Comparison of ENCODE assay signal across 12 cellular contexts in genomic region chr4:1992468-1993168, GRCh38. TPM values are rescaled to one million over a fixed set of nuclear protein-coding genes. Genes with fewer than 3 reads are reported as not detected.
DNase-seq lines count a peak whose midpoint lies in the region; ATAC-seq, FAIRE-seq and TF ChIP-seq lines count a peak whose summit lies in the region.
"Had no signal": no experiment of that assay in that cellular context is flagged by ENCODE, and none has a peak within 500 bp of the region (broad histone marks: within the 10 kb centered on the region; RNA-seq: fewer than 3 reads in every experiment).

No MANE protein-coding gene starts in this region.

- no peaks in the 10 kb centered on the region for H3F3A ChIP-seq in neural progenitor cell (ENCODE audit: low read depth)

- H4K20me1 ChIP-seq in neural progenitor cell (ENCODE audit: low read depth): peaks cover 35% of the 10 kb centered on the region

- no peaks in the 10 kb centered on the region for H3K4me1 ChIP-seq in foreskin keratinocyte
- no peaks in the 10 kb centered on the region for H3K4me1 ChIP-seq in neural progenitor cell

- no peak overlapping the region for H3K4me3 Mint-ChIP-seq in neural progenitor cell

- no peak overlapping the region for H3K27ac Mint-ChIP-seq in neural progenitor cell
- H3K27ac Mint-ChIP-seq: activated naive CD4-positive, alpha-beta T cell treated with anti-CD3 and anti-CD28 coated beads, Interleukin-2, amount 50 U/mL, for 72 hours had no signal

- in situ Hi-C loops in G401 (cut with HindIII; ENCODE audit: low sequenced_read_pairs): no loop called here
- in situ Hi-C loops in astrocyte of the cerebellum (cut with HindIII; ENCODE audit: low sequenced_read_pairs): no loop called here

- ATAC-seq in foreskin keratinocyte (no peak), GM19395 (IDR thresholded peaks at IDR 0.05; ENCODE audit: unreplicated experiment) (no peak), GM19351 (IDR thresholded peaks at IDR 0.05; ENCODE audit: unreplicated experiment) (no peak)

- peaks cover 19% of the 10 kb centered on the region for H3K9me3 Mint-ChIP-seq in neural progenitor cell

- no peak overlapping the region for H3K4me2 ChIP-seq in neural progenitor cell

- no peaks in the 10 kb centered on the region for H3K27me3 ChIP-seq in foreskin keratinocyte
- no peaks in the 10 kb centered on the region for H3K27me3 ChIP-seq in neural progenitor cell
- H3K27me3 ChIP-seq: ovary had no signal

- no peak for FAIRE-seq in urothelium cell line (lab: Jason Lieb, UNC)

- H3K36me3 Mint-ChIP-seq in neural progenitor cell: peaks cover 43% of the 10 kb centered on the region

- H3K4me1 Mint-ChIP-seq in neural progenitor cell: no peaks in the 10 kb centered on the region

- peaks cover 74% of the 10 kb centered on the region for H3K79me2 ChIP-seq in neural progenitor cell (ENCODE audit: low read depth)

- no peak overlapping the region for H3K9ac ChIP-seq in neural progenitor cell

- H3K36me3 ChIP-seq in neural progenitor cell: peaks cover 9% of the 10 kb centered on the region
- H3K36me3 ChIP-seq: ovary had no signal

- H3K27ac ChIP-seq in foreskin keratinocyte (no peak overlapping the region), neural progenitor cell (no peak overlapping the region)
- H3K27ac ChIP-seq: ovary had no signal

- peaks cover 2% of the 10 kb centered on the region for H3K27me3 Mint-ChIP-seq in neural progenitor cell (ENCODE audit: insufficient read depth, low read depth)

- no peak overlapping the region for H3K4me3 ChIP-seq in astrocyte of the cerebellum (ENCODE audit: low read depth, low read length)
- H3K4me3 ChIP-seq in neural progenitor cell: no peak overlapping the region
- H3K4me3 ChIP-seq: ovary had no signal

- TF ChIP-seq CTCF in astrocyte of the cerebellum (IDR thresholded peaks at IDR 0.05; ENCODE audit: low read depth, low read length, missing control alignments) (peak; percentile 29), foreskin keratinocyte (conservative IDR thresholded peaks at IDR 0.05) (peak; percentile 3), neural progenitor cell (IDR thresholded peaks at IDR 0.05) (peak; percentile 55)

- no peaks in the 10 kb centered on the region for H3K9me3 ChIP-seq in neural progenitor cell (ENCODE audit: low read depth)
- H3K9me3 ChIP-seq: ovary had no signal

- DNase-seq in G401 (ENCODE audit: low spot score) (peak; percentile 71), astrocyte of the cerebellum (ENCODE audit: low read depth) (no peak), foreskin keratinocyte (no peak), neural progenitor cell (ENCODE audit: low spot score) (peak; percentile 66), HPDE6-E6E7 (ENCODE audit: extremely low spot score) (no peak), urothelium cell line (ENCODE audit: low spot score) (no peak)
- DNase-seq: NCI-H1048, RPMI8226 had no signal

- no peak overlapping the region for H2AFZ ChIP-seq in neural progenitor cell (replicated peaks)

RNA-seq across cellular contexts. Expression of gene NELFA, which starts 16.2 kb away (rescaled TPM):
- total RNA-seq in G401 (2014; rRNA removed; shearing (Covaris generic)): 32.5 and 38.1 TPM in 2 replicates
- total RNA-seq in foreskin keratinocyte (22.9 and 25.5 TPM in 2 replicates), neural progenitor cell (ENCODE audit: low replicate concordance) (18.0 and 50.3 TPM in 2 replicates)
- polyA plus RNA-seq in foreskin keratinocyte: 21.0 and 24.4 TPM in 2 replicates

Comparison
In these comparisons a context has a peak if more than half of its experiments do, and no peak if none do; other contexts are left out.
1. DNase-seq: peak in G401 (single experiment) and neural progenitor cell (single experiment); none in astrocyte of the cerebellum (single experiment), foreskin keratinocyte (0 of 2), HPDE6-E6E7 (single experiment) and urothelium cell line (single experiment).
2. CTCF ChIP-seq: peak in every context shown above with its lines; median percentile 55 in neural progenitor cell; 29 in astrocyte of the cerebellum; 3 in foreskin keratinocyte.